19 cellular contexts compared by ENCODE assay signal in the genomic region with DNA sequence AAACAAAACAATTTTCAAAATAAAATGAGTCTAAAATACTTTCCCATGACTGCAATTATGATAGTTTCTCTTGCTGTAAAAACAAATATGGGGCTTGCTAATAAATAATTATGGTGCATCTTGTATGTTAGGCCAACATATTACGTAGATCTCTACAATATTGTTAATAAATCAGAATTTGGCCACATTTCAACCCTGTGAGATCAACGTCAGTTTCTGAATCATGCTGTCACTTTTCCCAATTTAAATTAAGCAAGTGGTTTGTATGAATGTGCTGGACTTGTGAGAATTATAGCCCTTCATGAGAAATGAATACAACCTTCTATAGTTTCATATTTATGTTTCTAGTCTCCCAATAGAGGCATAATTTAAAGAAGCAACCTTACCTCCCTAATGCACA.
"Had no signal": no experiment of that assay in that cellular context is flagged by ENCODE, and none has a peak within 500 bp of the region (broad histone marks: within the 10 kb centered on the region; RNA-seq: fewer than 3 reads in every experiment).

No MANE protein-coding gene starts in this region.

- H3K9ac ChIP-seq: KMS-11, SK-N-SH had no signal

- DNase-seq: Kasumi-1; MV-4-11; NCI-H1048; NCI-H1105; NCI-H1436 treated with DMSO at 0.1 percent for 48 hours; NCI-H187 treated with DMSO at 0.1 percent for 48 hours; NCI-H2107; NCI-H2227 treated with DMSO at 0.1 percent for 48 hours; NCI-H524; NCI-H526 treated with DMSO at 0.1 percent for 48 hours; NCI-H748 treated with DMSO at 0.1 percent for 48 hours; NK-92 treated with Interleukin-12 subunit alpha and Interleukin-12 subunit beta, amount 100 ng/mL, for 24 hours; SK-N-SH; SW 1271; T-cell had no signal

- H3K4me3 ChIP-seq: K562 had no signal

- H3K9me3 ChIP-seq: SK-N-SH had no signal

- H3K27ac ChIP-seq: HL-60, KMS-11, RWPE1 had no signal

- H3K4me2 ChIP-seq: KMS-11, SK-N-SH had no signal
